In genomic region chr7:2507917-2508306, GRCh38 we compare ENCODE assay signal across 13 cellular contexts. TPM values are rescaled to one million over a fixed set of nuclear protein-coding genes. Genes with fewer than 3 reads are reported as not detected.
DNase-seq lines count a peak whose midpoint lies in the region; ATAC-seq, FAIRE-seq and TF ChIP-seq lines count a peak whose summit lies in the region.
"Had no signal": no experiment of that assay in that cellular context is flagged by ENCODE, and none has a peak within 500 bp of the region (broad histone marks: within the 10 kb centered on the region; RNA-seq: fewer than 3 reads in every experiment).

No MANE protein-coding gene starts in this region.

- H3K27me3 ChIP-seq in IMR-90 (ENCODE audit: control insufficient read depth, insufficient read depth, low read length) (no peaks in the 10 kb centered on the region; the same call in 1 of the 2 replicates), K562 (ENCODE audit: control insufficient read depth in 2 of 2, insufficient read depth in 2 of 2, low read length in 2 of 2) (peaks cover 2 to 57% of the 10 kb centered on the region in 2 experiments; a peak in 2 of 5 replicates), prostate gland (replicated peaks; ENCODE audit: insufficient read depth) (no peaks in the 10 kb centered on the region)
- H3K27me3 ChIP-seq: brain microvascular endothelial cell, testis had no signal

- H3K56ac ChIP-seq in IMR-90 (ENCODE audit: extremely low read depth, insufficient read depth, low read length): no peak overlapping the region

- intact Hi-C loops in CD14-positive monocyte (cut with micrococcal nuclease): no loop called here
- intact Hi-C loops in IMR-90 (cut with micrococcal nuclease): loop anchor here (1.0 kb wide), 1 partner anchor 47 kb away; the partner anchor contains the start of gene BRAT1
- intact Hi-C loops in K562 (cut with micrococcal nuclease): no loop called here
- intact Hi-C loops in prostate gland (cut with DNase I): no loop called here
- intact Hi-C loops in activated T-helper 2 cell treated with anti-CD3 and anti-CD28 coated beads, Interferon-gamma antibody, Interleukin-2, Interleukin-4, amounts not matched to agents 10 μg/mL and 5 μg/mL and 100 μg/mL, durations not matched to agents 14 hours and 24 hours and 36 hours (cut with micrococcal nuclease): no loop called here

- no peak overlapping the region for H2BK15ac ChIP-seq in IMR-90 (ENCODE audit: low read depth, low read length)

- 87% methylated on average over 2 of the region's 6 CpGs; no CpG with 5 or more reads in 1 of the 2 experiments for WGBS in IMR-90 (ENCODE audit: extremely low coverage in 2 of 2, insufficient read length in 1 of 2), 2 experiments
- 43% methylated on average over 6 of the region's 6 CpGs for WGBS in K562 (ENCODE audit: insufficient coverage, low coverage, missing lambda C conversion rate)
- 79% methylated on average over 6 of the region's 6 CpGs for WGBS in prostate gland

- TF ChIP-seq POLR2A in IMR-90 (IDR thresholded peaks at IDR 0.05; ENCODE audit: low read depth, low read length): no peak
- TF ChIP-seq POLR2A in K562 (conservative IDR thresholded peaks at IDR 0.05): no peak
- no peak for TF ChIP-seq POLR2A in prostate gland (IDR thresholded peaks at IDR 0.05)

- H4K91ac ChIP-seq in IMR-90 (ENCODE audit: insufficient read depth, low read depth, low read length): no peak overlapping the region

- H3K36me3 Mint-ChIP-seq in CD14-positive monocyte: no peaks in the 10 kb centered on the region
- H3K36me3 Mint-ChIP-seq in activated T-helper 2 cell treated with anti-CD3 and anti-CD28 coated beads, Interferon-gamma antibody, Interleukin-2, Interleukin-4, amounts not matched to agents 10 μg/mL and 5 μg/mL and 100 μg/mL, durations not matched to agents 14 hours and 24 hours and 36 hours (ENCODE audit: low read depth): no peaks in the 10 kb centered on the region

- no peaks in the 10 kb centered on the region for H3K79me2 ChIP-seq in K562 (ENCODE audit: control insufficient read depth, insufficient read depth, low read length)
- H3K79me2 ChIP-seq: parathyroid adenoma had no signal

- H3K18ac ChIP-seq in IMR-90 (ENCODE audit: low read depth, low read length): no peak overlapping the region

- TF ChIP-seq RAD21 in IMR-90 (IDR thresholded peaks at IDR 0.05; ENCODE audit: low read length) (no peak), K562 (CRISPR knock-in tag; conservative IDR thresholded peaks at IDR 0.05 in 1 of 2, IDR thresholded peaks at IDR 0.05 in 1 of 2) (no peak)

- H3K4me2 ChIP-seq in IMR-90 (ENCODE audit: low read depth, low read length): no peak overlapping the region
- no peak overlapping the region for H3K4me2 ChIP-seq in K562 (ENCODE audit: insufficient read depth, low read length)

- no peak overlapping the region for H3K4me3 ChIP-seq in IMR-90 (ENCODE audit: insufficient read depth, low read depth, low read length)
- no peak overlapping the region for H3K4me3 ChIP-seq in K562
- H3K4me3 ChIP-seq in prostate gland: no peak overlapping the region
- H3K4me3 ChIP-seq: testis had no signal

- peak overlapping the region in 1 of 2 donors; percentile 64 for H3K4me3 Mint-ChIP-seq in CD14-positive monocyte
- no peak overlapping the region for H3K4me3 Mint-ChIP-seq in activated T-helper 2 cell treated with anti-CD3 and anti-CD28 coated beads, Interferon-gamma antibody, Interleukin-2, Interleukin-4, amounts not matched to agents 10 μg/mL and 5 μg/mL and 100 μg/mL, durations not matched to agents 14 hours and 24 hours and 36 hours (ENCODE audit: low read depth)

- CTCF ChIA-PET in IMR-90 (lab: Yijun Ruan, JAX) (interaction anchor here (1.3 kb wide), 1 partner anchor 9 kb away, joined by 3 read pairs; no protein-coding TSS in a partner anchor), K562 (lab: Yijun Ruan, JAX; ENCODE audit: low intra/inter-chr PET ratio) (no interaction called here)

- H2BK5ac ChIP-seq in IMR-90 (ENCODE audit: low read depth, low read length, poor library complexity, severe bottlenecking): no peak overlapping the region

- no peak for TF ChIP-seq EP300 in K562 (IDR thresholded peaks at IDR 0.05; ENCODE audit: low read length)

- H3K9me3 ChIP-seq in IMR-90 (ENCODE audit: control insufficient read depth, insufficient read depth, low read length) (no peaks in the 10 kb centered on the region), K562 (replicated peaks; ENCODE audit: control insufficient read depth, insufficient read depth, low read depth, low read length) (no peaks in the 10 kb centered on the region), prostate gland (no peaks in the 10 kb centered on the region)
- H3K9me3 ChIP-seq: testis had no signal

- no peak overlapping the region for H4K8ac ChIP-seq in IMR-90 (ENCODE audit: low read depth in 2 of 2, low read length in 2 of 2)

- H3K36me3 ChIP-seq in IMR-90 (ENCODE audit: control insufficient read depth, insufficient read depth, low read length) (no peaks in the 10 kb centered on the region), K562 (ENCODE audit: control insufficient read depth, insufficient read depth, low read length) (no peaks in the 10 kb centered on the region), prostate gland (no peaks in the 10 kb centered on the region)
- H3K36me3 ChIP-seq: brain microvascular endothelial cell had no signal

- H3K27ac ChIP-seq in IMR-90 (ENCODE audit: insufficient read depth, low read length) (no peak overlapping the region), K562 (ENCODE audit: extremely low read depth, low read depth, low read length) (no peak overlapping the region), prostate gland (peak overlapping the region; percentile 37 to 85)
- H3K27ac ChIP-seq: brain microvascular endothelial cell, parathyroid adenoma had no signal

- H3K9me3 Mint-ChIP-seq in CD14-positive monocyte: peaks cover 0 to 1% (median 0%) of the 10 kb centered on the region in 7 donors
- no peaks in the 10 kb centered on the region for H3K9me3 Mint-ChIP-seq in activated T-helper 2 cell treated with anti-CD3 and anti-CD28 coated beads, Interferon-gamma antibody, Interleukin-2, Interleukin-4, amounts not matched to agents 10 μg/mL and 5 μg/mL and 100 μg/mL, durations not matched to agents 14 hours and 24 hours and 36 hours

- TF ChIP-seq CTCF in CD14-positive monocyte (IDR thresholded peaks at IDR 0.05): no peak
- no peak for TF ChIP-seq CTCF in IMR-90 (conservative IDR thresholded peaks at IDR 0.05; ENCODE audit: low read depth, low read length)
- no peak for TF ChIP-seq CTCF in K562 (IDR thresholded peaks at IDR 0.05 in 2 of 3, conservative IDR thresholded peaks at IDR 0.05 in 1 of 3; ENCODE audit: insufficient read depth in 2 of 3, low read depth in 1 of 3, low read length in 3 of 3)
- TF ChIP-seq CTCF in prostate gland (IDR thresholded peaks at IDR 0.05): no peak

- H3K4ac ChIP-seq in IMR-90 (ENCODE audit: low read depth, low read length): no peak overlapping the region

- H4K20me1 ChIP-seq in IMR-90 (ENCODE audit: insufficient read depth, low read length): no peaks in the 10 kb centered on the region
- H4K20me1 ChIP-seq in K562 (replicated peaks; ENCODE audit: control insufficient read depth, insufficient read depth, low read length): no peaks in the 10 kb centered on the region

- dilution Hi-C loops in IMR-90 (cut with HindIII; ENCODE audit: low sequenced_read_pairs, unreplicated experiment): no loop called here

- H2AK5ac ChIP-seq in IMR-90 (ENCODE audit: low read depth, low read length): no peak overlapping the region

- peak overlapping the region in 4 of 7 donors; percentile 85 to 94 (median 88) for H3K27ac Mint-ChIP-seq in CD14-positive monocyte
- H3K27ac Mint-ChIP-seq in activated T-helper 2 cell treated with anti-CD3 and anti-CD28 coated beads, Interferon-gamma antibody, Interleukin-2, Interleukin-4, amounts not matched to agents 10 μg/mL and 5 μg/mL and 100 μg/mL, durations not matched to agents 14 hours and 24 hours and 36 hours: no peak overlapping the region

- no peak overlapping the region for H4K5ac ChIP-seq in IMR-90 (ENCODE audit: low read depth, low read length)

- no peak overlapping the region for H2BK120ac ChIP-seq in IMR-90 (ENCODE audit: low read depth, low read length)

- no peak for FAIRE-seq in K562 (lab: Jason Lieb, UNC)

- no peak overlapping the region for H2AK9ac ChIP-seq in IMR-90 (replicated peaks; ENCODE audit: low read depth, low read length, poor library complexity)

- H3K4me1 ChIP-seq in IMR-90 (ENCODE audit: control insufficient read depth, insufficient read depth, low read length): peaks cover 8% of the 10 kb centered on the region; the same call in 1 of the 2 replicates
- H3K4me1 ChIP-seq in K562 (replicated peaks in 1 of 2; ENCODE audit: control insufficient read depth in 2 of 2, insufficient read depth in 2 of 2, low read length in 2 of 2): peaks cover 4 to 74% of the 10 kb centered on the region in 2 experiments; a peak in 4 of 5 replicates
- peaks cover 36% of the 10 kb centered on the region for H3K4me1 ChIP-seq in prostate gland (replicated peaks)
- H3K4me1 ChIP-seq: parathyroid adenoma had no signal

- H3K27me3 Mint-ChIP-seq in CD14-positive monocyte (ENCODE audit: low read depth in 3 of 3): peaks cover 5 to 9% (median 7%) of the 10 kb centered on the region in 3 donors
- H3K27me3 Mint-ChIP-seq in activated T-helper 2 cell treated with anti-CD3 and anti-CD28 coated beads, Interferon-gamma antibody, Interleukin-2, Interleukin-4, amounts not matched to agents 10 μg/mL and 5 μg/mL and 100 μg/mL, durations not matched to agents 14 hours and 24 hours and 36 hours (ENCODE audit: low read depth): no peaks in the 10 kb centered on the region

- no TSS peak for BruUV-seq in IMR-90 (replicated peaks; lab: Mats Ljungman, UMichigan)
- BruUV-seq in K562 (replicated peaks; lab: Mats Ljungman, UMichigan): no TSS peak

- DNase-seq in CD14-positive monocyte (ENCODE audit: low spot score) (no peak), IMR-90 (no peak), K562 (ENCODE audit: extremely low read depth in 1 of 4, low spot score in 3 of 4) (no peak), prostate gland (ENCODE audit: low spot score) (no peak), middle frontal gyrus (ENCODE audit: extremely low spot score, low spot score) (no peak), NCI-H2081 (lab: John Stamatoyannopoulos, UW) (no peak)
- DNase-seq in activated T-helper 2 cell treated with anti-CD3 and anti-CD28 coated beads, Interferon-gamma antibody, Interleukin-2, Interleukin-4, amounts not matched to agents 10 μg/mL and 5 μg/mL and 100 μg/mL, durations not matched to agents 14 hours and 24 hours and 36 hours (ENCODE audit: low spot score): no peak

- H2AFZ ChIP-seq in IMR-90 (replicated peaks; ENCODE audit: low read length, poor library complexity): peak overlapping the region; percentile 29
- H2AFZ ChIP-seq in K562 (ENCODE audit: low read depth, low read length): no peak overlapping the region
- H2AFZ ChIP-seq: parathyroid adenoma had no signal

- H3K9ac ChIP-seq in IMR-90 (ENCODE audit: low read depth, low read length): no peak overlapping the region
- H3K9ac ChIP-seq in K562 (ENCODE audit: insufficient read depth in 1 of 2, low read depth in 2 of 2, low read length in 2 of 2): no peak overlapping the region
- H3K9ac ChIP-seq: parathyroid adenoma had no signal

- H3K9me1 ChIP-seq in IMR-90 (ENCODE audit: insufficient read depth, low read length) (no peaks in the 10 kb centered on the region), K562 (ENCODE audit: control insufficient read depth, insufficient read depth, low read length) (no peaks in the 10 kb centered on the region)

- no peak overlapping the region for H3K14ac ChIP-seq in IMR-90 (replicated peaks; ENCODE audit: low read depth, low read length)

- POLR2A ChIA-PET in IMR-90 (lab: Charles Lee; ENCODE audit: unreplicated experiment): no interaction called here
- POLR2A ChIA-PET in K562 (lab: Yijun Ruan, JAX): interaction anchor here (0.7 kb wide), 1 partner anchor 12 kb away, joined by 3 read pairs; no protein-coding TSS in a partner anchor

- H3K79me1 ChIP-seq in IMR-90 (ENCODE audit: low read depth in 1 of 2, low read length in 2 of 2): no peaks in the 10 kb centered on the region

- ATAC-seq in IMR-90 (ENCODE audit: low read depth) (no peak), K562 (no peak), HG03175 (IDR thresholded peaks at IDR 0.05; ENCODE audit: unreplicated experiment) (no peak)

- H3K23ac ChIP-seq in IMR-90 (ENCODE audit: low read depth, low read length): no peak overlapping the region

- peaks cover 54% of the 10 kb centered on the region for H3K4me1 Mint-ChIP-seq in CD14-positive monocyte
- peaks cover 27% of the 10 kb centered on the region for H3K4me1 Mint-ChIP-seq in activated T-helper 2 cell treated with anti-CD3 and anti-CD28 coated beads, Interferon-gamma antibody, Interleukin-2, Interleukin-4, amounts not matched to agents 10 μg/mL and 5 μg/mL and 100 μg/mL, durations not matched to agents 14 hours and 24 hours and 36 hours (ENCODE audit: low read depth)

- no peak overlapping the region for H2BK20ac ChIP-seq in IMR-90 (ENCODE audit: low read depth, low read length)

- in situ Hi-C loops in IMR-90 (cut with MboI; ENCODE audit: low sequenced_read_pairs) (no loop called here), K562 (cut with MboI) (no loop called here)

RNA-seq across cellular contexts. Expression of gene LFNG, which starts 11.7 kb away (rescaled TPM):
- polyA plus RNA-seq in CD14-positive monocyte: 1 to 10 TPM; 1.9 to 2.2 TPM
- 1.4 and 1.8 TPM in 2 replicates for total RNA-seq in IMR-90 (2012; rRNA removed)
- 5.1 and 5.3 TPM in 2 replicates for polyA plus RNA-seq in IMR-90 (2012; rRNA removed)
- 3.8 and 5.3 TPM in 2 replicates for polyA plus RNA-seq in IMR-90 (2012; cell fraction: cytosol; rRNA removed)
- 11.2 and 22.5 TPM in 2 replicates for polyA plus RNA-seq in IMR-90 (2012; cell fraction: nucleus; rRNA removed; ENCODE audit: low replicate concordance)
- 0.76 and 4.3 TPM in 2 replicates for total RNA-seq in K562 (2011; cell fraction: chromatin; rRNA removed; ENCODE audit: low replicate concordance)
- total RNA-seq in K562 (2011; cell fraction: nucleolus; rRNA removed): 3.6 and 4.7 TPM in 2 replicates
- total RNA-seq in K562 (2011; cell fraction: nucleoplasm; rRNA removed): 2.0 and 2.1 TPM in 2 replicates
- 0.49 and 0.73 TPM in 2 replicates for total RNA-seq in K562 (2014; rRNA removed)
- 0.18 and 0.22 TPM in 2 replicates for total RNA-seq in K562 (2014; rRNA removed; fragmentation: Illumina TruSeq; extraction: Trizol)
- total RNA-seq in K562 (2015; rRNA removed; fragmentation: Illumina TruSeq; extraction: Trizol): 0.25 and 0.30 TPM in 2 replicates
- 0.81 and 0.89 TPM in 2 replicates for total RNA-seq in K562 (2021)
- 0.86 and 1.2 TPM in 2 replicates for polyA plus RNA-seq in K562 (2011; rRNA removed)
- polyA plus RNA-seq in K562 (2011; cell fraction: cytosol; rRNA removed): 1.4 and 2.5 TPM in 2 replicates
- polyA plus RNA-seq in K562 (2011; cell fraction: nucleus; rRNA removed): 4.7 and 6.5 TPM in 2 replicates
- polyA plus RNA-seq in K562 (2012): 0.43 and 0.47 TPM in 2 replicates
- 0.24 and 0.39 TPM in 2 replicates for polyA plus RNA-seq in K562 (2014; fragmentation: Illumina TruSeq; extraction: Trizol)
- under 1 TPM in 1 of 2 experiments, not detected in 1; 0.03 TPM for polyA plus RNA-seq in K562 (2014; fragmentation: Nextera tagmentation; extraction: Ambion mirVana)
- polyA plus RNA-seq in K562 (2014; rRNA removed): 0.25 and 0.28 TPM in 2 replicates
- polyA minus RNA-seq in K562 (2011; rRNA and poly(A)+ RNA removed): 0.45 and 0.49 TPM in 2 replicates
- 0.91 and 1.0 TPM in 2 replicates for polyA minus RNA-seq in K562 (2011; cell fraction: cytosol; rRNA and poly(A)+ RNA removed)
- polyA minus RNA-seq in K562 (2011; cell fraction: nucleus; rRNA and poly(A)+ RNA removed): 3.6 and 3.8 TPM in 2 replicates
- total RNA-seq in prostate gland: 10 to 100 TPM; 45.6 to 51.7 TPM
- total RNA-seq in activated T-helper 2 cell treated with anti-CD3 and anti-CD28 coated beads, Interferon-gamma antibody, Interleukin-2, Interleukin-4, amounts not matched to agents 10 μg/mL and 5 μg/mL and 100 μg/mL, durations not matched to agents 14 hours and 24 hours and 36 hours: 41.0 and 45.6 TPM in 2 replicates

RNA-seq across cellular contexts. Expression of gene GRIFIN, which starts 31.7 kb away (rescaled TPM):
- polyA plus RNA-seq in CD14-positive monocyte: not detected
- total RNA-seq in IMR-90 (2012; rRNA removed): not detected in 2 replicates
- polyA plus RNA-seq in IMR-90 (2012; rRNA removed): not detected in 2 replicates
- polyA plus RNA-seq in IMR-90 (2012; cell fraction: cytosol; rRNA removed): not detected in 2 replicates
- polyA plus RNA-seq in IMR-90 (2012; cell fraction: nucleus; rRNA removed; ENCODE audit: low replicate concordance): not detected in 2 replicates
- total RNA-seq in K562 (2011; cell fraction: chromatin; rRNA removed; ENCODE audit: low replicate concordance): not detected in 2 replicates
- not detected in 2 replicates for total RNA-seq in K562 (2011; cell fraction: nucleolus; rRNA removed)
- not detected in 2 replicates for total RNA-seq in K562 (2011; cell fraction: nucleoplasm; rRNA removed)
- total RNA-seq in K562 (2014; rRNA removed): not detected in 2 replicates
- not detected in 2 replicates for total RNA-seq in K562 (2014; rRNA removed; fragmentation: Illumina TruSeq; extraction: Trizol)
- total RNA-seq in K562 (2015; rRNA removed; fragmentation: Illumina TruSeq; extraction: Trizol): not detected in 2 replicates
- not detected in 2 replicates for total RNA-seq in K562 (2021)
- polyA plus RNA-seq in K562 (2011; rRNA removed): not detected in 2 replicates
- not detected in 2 replicates for polyA plus RNA-seq in K562 (2011; cell fraction: cytosol; rRNA removed)
- not detected in 2 replicates for polyA plus RNA-seq in K562 (2011; cell fraction: nucleus; rRNA removed)
- not detected in 2 replicates for polyA plus RNA-seq in K562 (2012)
- polyA plus RNA-seq in K562 (2014; fragmentation: Illumina TruSeq; extraction: Trizol): not detected in 2 replicates
- not detected for polyA plus RNA-seq in K562 (2014; fragmentation: Nextera tagmentation; extraction: Ambion mirVana)
- polyA plus RNA-seq in K562 (2014; rRNA removed): not detected in 2 replicates
- polyA minus RNA-seq in K562 (2011; rRNA and poly(A)+ RNA removed): not detected in 2 replicates
- not detected in 2 replicates for polyA minus RNA-seq in K562 (2011; cell fraction: cytosol; rRNA and poly(A)+ RNA removed)
- not detected in 2 replicates for polyA minus RNA-seq in K562 (2011; cell fraction: nucleus; rRNA and poly(A)+ RNA removed)
- not detected for total RNA-seq in prostate gland
- not detected in 2 replicates for total RNA-seq in activated T-helper 2 cell treated with anti-CD3 and anti-CD28 coated beads, Interferon-gamma antibody, Interleukin-2, Interleukin-4, amounts not matched to agents 10 μg/mL and 5 μg/mL and 100 μg/mL, durations not matched to agents 14 hours and 24 hours and 36 hours
- total RNA-seq: mesenteric fat pad, Right ventricle myocardium inferior, testis had no signal

RNA-seq across cellular contexts. Expression of gene BRAT1, which starts 47.4 kb away (rescaled TPM):
- polyA plus RNA-seq in CD14-positive monocyte (10 to 100 TPM; 31.6 to 32.5 TPM), IMR-90 (2012; rRNA removed) (21.9 and 27.5 TPM in 2 replicates), K562 (2011; rRNA removed) (10.5 and 23.7 TPM in 2 replicates), K562 (2014; fragmentation: Illumina TruSeq; extraction: Trizol) (5.8 and 20.3 TPM in 2 replicates), K562 (2014; fragmentation: Nextera tagmentation; extraction: Ambion mirVana) (under 1 TPM; 0.13 to 0.31 TPM), K562 (2014; rRNA removed) (35.3 and 39.1 TPM in 2 replicates)
- total RNA-seq in IMR-90 (2012; rRNA removed) (5.8 and 6.8 TPM in 2 replicates), K562 (2014; rRNA removed) (48.2 and 53.8 TPM in 2 replicates), K562 (2014; rRNA removed; fragmentation: Illumina TruSeq; extraction: Trizol) (1.9 and 3.7 TPM in 2 replicates), K562 (2015; rRNA removed; fragmentation: Illumina TruSeq; extraction: Trizol) (14.6 and 17.4 TPM in 2 replicates), K562 (2021) (49.6 and 49.8 TPM in 2 replicates), prostate gland (100 to 1,000 TPM in 1 of 2 donors, 10 to 100 TPM in 1; 83.9 to 113 TPM)
- 19.5 and 22.3 TPM in 2 replicates for polyA plus RNA-seq in IMR-90 (2012; cell fraction: cytosol; rRNA removed)
- polyA plus RNA-seq in IMR-90 (2012; cell fraction: nucleus; rRNA removed; ENCODE audit: low replicate concordance): 62.8 and 177 TPM in 2 replicates
- 18.7 and 76.7 TPM in 2 replicates for total RNA-seq in K562 (2011; cell fraction: chromatin; rRNA removed; ENCODE audit: low replicate concordance)
- 75.9 and 80.0 TPM in 2 replicates for total RNA-seq in K562 (2011; cell fraction: nucleolus; rRNA removed)
- total RNA-seq in K562 (2011; cell fraction: nucleoplasm; rRNA removed): 35.8 and 37.1 TPM in 2 replicates
- 14.1 and 48.2 TPM in 2 replicates for polyA plus RNA-seq in K562 (2011; cell fraction: cytosol; rRNA removed)
- polyA plus RNA-seq in K562 (2011; cell fraction: nucleus; rRNA removed): 84.7 and 142 TPM in 2 replicates
- polyA plus RNA-seq in K562 (2012): 37.7 and 38.8 TPM in 2 replicates
- 3.2 and 7.4 TPM in 2 replicates for polyA minus RNA-seq in K562 (2011; rRNA and poly(A)+ RNA removed)
- 27.3 and 27.9 TPM in 2 replicates for polyA minus RNA-seq in K562 (2011; cell fraction: cytosol; rRNA and poly(A)+ RNA removed)
- polyA minus RNA-seq in K562 (2011; cell fraction: nucleus; rRNA and poly(A)+ RNA removed): 22.2 and 25.0 TPM in 2 replicates
- total RNA-seq in activated T-helper 2 cell treated with anti-CD3 and anti-CD28 coated beads, Interferon-gamma antibody, Interleukin-2, Interleukin-4, amounts not matched to agents 10 μg/mL and 5 μg/mL and 100 μg/mL, durations not matched to agents 14 hours and 24 hours and 36 hours: 39.9 and 41.9 TPM in 2 replicates

RNA-seq across cellular contexts. Expression of gene IQCE, which starts 50.9 kb away (rescaled TPM):
- polyA plus RNA-seq in CD14-positive monocyte (1 to 10 TPM; 1.8 to 3.0 TPM), IMR-90 (2012; rRNA removed) (6.3 and 8.1 TPM in 2 replicates), K562 (2011; rRNA removed) (3.2 and 5.0 TPM in 2 replicates), K562 (2014; fragmentation: Illumina TruSeq; extraction: Trizol) (4.4 and 6.5 TPM in 2 replicates), K562 (2014; fragmentation: Nextera tagmentation; extraction: Ambion mirVana) (under 1 TPM; 0.18 to 0.28 TPM), K562 (2014; rRNA removed) (5.1 and 6.1 TPM in 2 replicates)
- total RNA-seq in IMR-90 (2012; rRNA removed) (5.0 and 6.7 TPM in 2 replicates), K562 (2014; rRNA removed) (7.2 and 8.5 TPM in 2 replicates), K562 (2014; rRNA removed; fragmentation: Illumina TruSeq; extraction: Trizol) (1.7 and 3.5 TPM in 2 replicates), K562 (2015; rRNA removed; fragmentation: Illumina TruSeq; extraction: Trizol) (3.7 and 4.2 TPM in 2 replicates), K562 (2021) (7.8 and 8.7 TPM in 2 replicates), prostate gland (10 to 100 TPM; 20.2 to 41.9 TPM)
- polyA plus RNA-seq in IMR-90 (2012; cell fraction: cytosol; rRNA removed): 3.9 and 16.6 TPM in 2 replicates
- 15.9 and 17.4 TPM in 2 replicates for polyA plus RNA-seq in IMR-90 (2012; cell fraction: nucleus; rRNA removed; ENCODE audit: low replicate concordance)
- 26.8 and 52.1 TPM in 2 replicates for total RNA-seq in K562 (2011; cell fraction: chromatin; rRNA removed; ENCODE audit: low replicate concordance)
- 20.3 and 21.5 TPM in 2 replicates for total RNA-seq in K562 (2011; cell fraction: nucleolus; rRNA removed)
- total RNA-seq in K562 (2011; cell fraction: nucleoplasm; rRNA removed): 22.9 and 30.8 TPM in 2 replicates
- polyA plus RNA-seq in K562 (2011; cell fraction: cytosol; rRNA removed): 2.3 and 3.0 TPM in 2 replicates
- 12.8 and 18.1 TPM in 2 replicates for polyA plus RNA-seq in K562 (2011; cell fraction: nucleus; rRNA removed)
- polyA plus RNA-seq in K562 (2012): 5.3 and 7.0 TPM in 2 replicates
- polyA minus RNA-seq in K562 (2011; rRNA and poly(A)+ RNA removed): 3.7 and 4.7 TPM in 2 replicates
- polyA minus RNA-seq in K562 (2011; cell fraction: cytosol; rRNA and poly(A)+ RNA removed): 3.9 and 4.8 TPM in 2 replicates
- polyA minus RNA-seq in K562 (2011; cell fraction: nucleus; rRNA and poly(A)+ RNA removed): 5.5 and 5.9 TPM in 2 replicates
- total RNA-seq in activated T-helper 2 cell treated with anti-CD3 and anti-CD28 coated beads, Interferon-gamma antibody, Interleukin-2, Interleukin-4, amounts not matched to agents 10 μg/mL and 5 μg/mL and 100 μg/mL, durations not matched to agents 14 hours and 24 hours and 36 hours: 9.4 and 12.3 TPM in 2 replicates

Comparison
In these comparisons a context has a peak if more than half of its experiments do, and no peak if none do; other contexts are left out.
1. H3K27ac ChIP-seq: peak in prostate gland (2 of 2); none in IMR-90 (single experiment) and K562 (single experiment).